25 cellular contexts compared by ENCODE assay signal in genomic region chr14:44620106-44621019, GRCh38.
DNase-seq lines count a peak whose midpoint lies in the region; TF ChIP-seq lines count a peak whose summit lies in the region.
"Had no signal": no experiment of that assay in that cellular context is flagged by ENCODE, and none has a peak within 500 bp of the region (broad histone marks: within the 10 kb centered on the region; RNA-seq: fewer than 3 reads in every experiment).

No MANE protein-coding gene starts in this region.

- DNase-seq in astrocyte of the hippocampus (ENCODE audit: low read depth, low spot score) = peak; percentile 0
- peak; percentile 60 for DNase-seq in kidney glomerular epithelial cell (lab: John Stamatoyannopoulos, UW)
- peak; percentile 13 for DNase-seq in retinal pigment epithelial cell (ENCODE audit: low read depth)
- no peak for DNase-seq in H4 (ENCODE audit: low spot score)
- no peak for DNase-seq in cerebellum (ENCODE audit: low spot score)
- no peak for DNase-seq in cortex of kidney (lab: John Stamatoyannopoulos, UW)
- DNase-seq: C1 segment of cervical spinal cord; CD4-positive, alpha-beta memory T cell; COR-L47; DMS53; EL; GDM1; KG1; MG63; NCI-H1105 treated with DMSO at 0.1 percent for 48 hours; NCI-H146; NCI-H1930; NCI-H2107; NCI-H446; NCI-H524 treated with DMSO at 0.1 percent for 48 hours; NCI-H774; RPMI8226; SHP77 had no signal

- H3K4me3 ChIP-seq in retinal pigment epithelial cell (ENCODE audit: low read length) = no peak overlapping the region
- H3K4me3 ChIP-seq: GM12878, MG63 had no signal

- TF ChIP-seq RAD21 in Ishikawa (IDR thresholded peaks at IDR 0.05; ENCODE audit: low read depth) = peak; percentile 37; the same call in 1 of the 2 replicates

- TF ChIP-seq CTCF in retinal pigment epithelial cell (conservative IDR thresholded peaks at IDR 0.05; ENCODE audit: low read depth, low read length) = no peak

- peak; percentile 99 for TF ChIP-seq EP300 in Ishikawa (IDR thresholded peaks at IDR 0.05; ENCODE audit: borderline replicate concordance)

TF ChIP-seq in Ishikawa, 13 proteins besides CTCF, POLR2A, EP300 and RAD21:
- TF ChIP-seq CREB1 (IDR thresholded peaks at IDR 0.05; ENCODE audit: low read depth) (no peak), MAX (IDR thresholded peaks at IDR 0.05) (peak; percentile 63), USF1 (IDR thresholded peaks at IDR 0.05) (no peak), TEAD4 (IDR thresholded peaks at IDR 0.05) (peak; percentile 80), EGR1 (IDR thresholded peaks at IDR 0.05) (no peak), TCF12 (IDR thresholded peaks at IDR 0.05; ENCODE audit: low read depth) (peak; percentile 97), TAF1 (IDR thresholded peaks at IDR 0.05; ENCODE audit: low read depth) (no peak), REST (IDR thresholded peaks at IDR 0.05; ENCODE audit: low read depth) (no peak), NFIC (IDR thresholded peaks at IDR 0.05) (peak; percentile 94), CEBPB (IDR thresholded peaks at IDR 0.05) (0 out of 2 replicates have a peak, but pooled peaks have one; percentile 12), FOXM1 (IDR thresholded peaks at IDR 0.05; ENCODE audit: borderline replicate concordance, low read depth) (peak; percentile 98), YY1 (IDR thresholded peaks at IDR 0.05; ENCODE audit: low read depth) (no peak), ZBTB7A (IDR thresholded peaks at IDR 0.05; ENCODE audit: low read depth) (no peak)

Comparison
In these comparisons a context has a peak if more than half of its experiments do, and no peak if none do; other contexts are left out.
1. DNase-seq: peak in astrocyte of the hippocampus (single experiment), kidney glomerular epithelial cell (single experiment) and retinal pigment epithelial cell (single experiment); none in H4 (single experiment), cerebellum (single experiment) and cortex of kidney (single experiment).